ENCODE assay signal across 2 cellular contexts in genomic region chr9:137314561-137315560, GRCh38.
TF ChIP-seq lines count a peak whose summit lies in the region.

No MANE protein-coding gene starts in this region.

TF ChIP-seq in A549, 52 proteins besides CTCF, POLR2A, EP300 and RAD21:
- TF ChIP-seq ATOH8 (CRISPR knock-in tag; IDR thresholded peaks at IDR 0.05; ENCODE audit: low read depth) (no peak), FOSB (CRISPR knock-in tag; IDR thresholded peaks at IDR 0.05) (no peak), CBX2 (IDR thresholded peaks at IDR 0.05; ENCODE audit: borderline replicate concordance, low read depth) (no peak), NR3C1 (IDR thresholded peaks at IDR 0.05) (no peak), EHMT2 (IDR thresholded peaks at IDR 0.05; ENCODE audit: low read depth) (no peak), MYC (IDR thresholded peaks at IDR 0.05; ENCODE audit: borderline replicate concordance, low read length) (no peak), HOXA7 (CRISPR knock-in tag; IDR thresholded peaks at IDR 0.05) (no peak), RARB (CRISPR knock-in tag; IDR thresholded peaks at IDR 0.05) (no peak), HOXB5 (CRISPR knock-in tag; IDR thresholded peaks at IDR 0.05) (no peak), HDAC2 (IDR thresholded peaks at IDR 0.05) (no peak), ZC3H11A (IDR thresholded peaks at IDR 0.05) (no peak), TP53 (CRISPR knock-in tag; IDR thresholded peaks at IDR 0.05) (no peak), HEYL (CRISPR knock-in tag; IDR thresholded peaks at IDR 0.05) (no peak), REST (IDR thresholded peaks at IDR 0.05) (no peak), ESRRA (IDR thresholded peaks at IDR 0.05; ENCODE audit: borderline replicate concordance, low read length) (no peak), JUN (IDR thresholded peaks at IDR 0.05) (no peak), PBX3 (IDR thresholded peaks at IDR 0.05) (no peak), ZFP36 (IDR thresholded peaks at IDR 0.05; ENCODE audit: borderline replicate concordance, partially characterized antibody) (no peak)
- TF ChIP-seq, protein P1, sequence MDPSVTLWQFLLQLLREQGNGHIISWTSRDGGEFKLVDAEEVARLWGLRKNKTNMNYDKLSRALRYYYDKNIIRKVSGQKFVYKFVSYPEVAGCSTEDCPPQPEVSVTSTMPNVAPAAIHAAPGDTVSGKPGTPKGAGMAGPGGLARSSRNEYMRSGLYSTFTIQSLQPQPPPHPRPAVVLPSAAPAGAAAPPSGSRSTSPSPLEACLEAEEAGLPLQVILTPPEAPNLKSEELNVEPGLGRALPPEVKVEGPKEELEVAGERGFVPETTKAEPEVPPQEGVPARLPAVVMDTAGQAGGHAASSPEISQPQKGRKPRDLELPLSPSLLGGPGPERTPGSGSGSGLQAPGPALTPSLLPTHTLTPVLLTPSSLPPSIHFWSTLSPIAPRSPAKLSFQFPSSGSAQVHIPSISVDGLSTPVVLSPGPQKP (IDR thresholded peaks at IDR 0.05; ENCODE audit: low read depth, low read length), result no peak
- TF ChIP-seq, protein P2, sequence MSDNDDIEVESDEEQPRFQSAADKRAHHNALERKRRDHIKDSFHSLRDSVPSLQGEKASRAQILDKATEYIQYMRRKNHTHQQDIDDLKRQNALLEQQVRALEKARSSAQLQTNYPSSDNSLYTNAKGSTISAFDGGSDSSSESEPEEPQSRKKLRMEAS (IDR thresholded peaks at IDR 0.05), result no peak

TF ChIP-seq in H1, 55 proteins besides CTCF, POLR2A, EP300 and RAD21:
- TF ChIP-seq GTF2F1 (IDR thresholded peaks at IDR 0.05; ENCODE audit: borderline replicate concordance, low read depth, low read length) (no peak), TEAD4 (IDR thresholded peaks at IDR 0.05; ENCODE audit: low read depth, low read length) (no peak), SP2 (IDR thresholded peaks at IDR 0.05; ENCODE audit: low read length) (no peak), FOSL1 (IDR thresholded peaks at IDR 0.05; ENCODE audit: insufficient read depth, low read depth, low read length) (no peak), KDM5A (IDR thresholded peaks at IDR 0.05; ENCODE audit: low read length) (no peak), ZNF274 (IDR thresholded peaks at IDR 0.05; ENCODE audit: borderline replicate concordance, extremely low read depth, low read length) (no peak), CEBPB (IDR thresholded peaks at IDR 0.05; ENCODE audit: low read depth, low read length) (no peak), EZH2 (IDR thresholded peaks at IDR 0.05; ENCODE audit: low read depth, low read length, severe bottlenecking) (no peak), GABPA (IDR thresholded peaks at IDR 0.05; ENCODE audit: borderline replicate concordance, insufficient read depth, low read length) (no peak), EGR1 (IDR thresholded peaks at IDR 0.05; ENCODE audit: borderline replicate concordance, low read depth, low read length) (no peak), YY1 (IDR thresholded peaks at IDR 0.05; ENCODE audit: low read depth, low read length) (no peak), TBP (IDR thresholded peaks at IDR 0.05; ENCODE audit: low read depth, low read length) (no peak), CHD2 (IDR thresholded peaks at IDR 0.05; ENCODE audit: low read length) (no peak)
TF ChIP-seq in H1: peak in this region for 0.
